Comparison of ENCODE assay signal across 14 cellular contexts in the genomic region with DNA sequence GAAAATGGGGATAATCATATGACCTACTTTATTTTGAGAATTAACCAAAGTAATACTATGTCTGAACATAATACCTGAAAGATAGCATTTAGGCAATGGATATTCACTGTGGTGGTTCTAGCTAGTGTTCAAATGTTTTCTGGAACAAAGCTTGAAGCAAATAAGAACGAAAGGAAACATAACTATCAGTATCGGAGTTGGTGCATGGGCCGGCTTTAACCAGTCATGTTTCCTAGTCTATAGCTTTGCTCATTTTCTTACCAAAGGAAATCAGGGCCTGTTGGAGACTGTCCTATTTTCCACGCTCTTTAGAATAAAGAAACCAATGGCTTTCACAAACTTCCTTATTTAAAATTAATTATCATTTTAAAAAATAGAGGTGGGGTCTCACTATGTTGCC. TPM values are rescaled to one million over a fixed set of nuclear protein-coding genes. Genes with fewer than 3 reads are reported as not detected.
DNase-seq lines count a peak whose midpoint lies in the region; ATAC-seq and TF ChIP-seq lines count a peak whose summit lies in the region.
"Had no signal": no experiment of that assay in that cellular context is flagged by ENCODE, and none has a peak within 500 bp of the region (broad histone marks: within the 10 kb centered on the region; RNA-seq: fewer than 3 reads in every experiment).

No MANE protein-coding gene starts in this region.

- intact Hi-C loops in psoas muscle (cut with DNase I), result no loop called here

- H3K9me3 Mint-ChIP-seq in activated CD4-positive, alpha-beta T cell treated with anti-CD3 and anti-CD28 coated beads, Interleukin-2, amount 10 ng/mL, durations not matched to agents 7 days and 5 days, result no peaks in the 10 kb centered on the region
- H3K9me3 Mint-ChIP-seq in IgD-negative memory B cell, result peaks cover 0 to under 1% (median 0%) of the 10 kb centered on the region in 3 donors
- no peaks in the 10 kb centered on the region for H3K9me3 Mint-ChIP-seq in activated naive CD4-positive, alpha-beta T cell treated with anti-CD3 and anti-CD28 coated beads, Interleukin-2, amount 50 U/mL, for 72 hours
- H3K9me3 Mint-ChIP-seq: HFFc6, nephron progenitor cell had no signal

- ATAC-seq in activated naive CD4-positive, alpha-beta T cell treated with anti-CD3 and anti-CD28 coated beads, Interleukin-2, amount 50 U/mL, for 72 hours, result no peak
- ATAC-seq in psoas muscle, result no peak
- ATAC-seq in GM18870 (IDR thresholded peaks at IDR 0.05; ENCODE audit: unreplicated experiment), result no peak
- no peak for ATAC-seq in HG02852 (IDR thresholded peaks at IDR 0.05; ENCODE audit: unreplicated experiment)

- H3K27ac Mint-ChIP-seq in activated CD4-positive, alpha-beta T cell treated with anti-CD3 and anti-CD28 coated beads, Interleukin-2, amount 10 ng/mL, durations not matched to agents 7 days and 5 days, result peak overlapping the region; percentile 89
- peak overlapping the region; percentile 95 to 99 (median 99) for H3K27ac Mint-ChIP-seq in IgD-negative memory B cell
- H3K27ac Mint-ChIP-seq in activated naive CD4-positive, alpha-beta T cell treated with anti-CD3 and anti-CD28 coated beads, Interleukin-2, amount 50 U/mL, for 72 hours, result peak overlapping the region; percentile 98 to 99
- H3K27ac Mint-ChIP-seq: HFFc6, nephron progenitor cell had no signal

- H3K4me1 ChIP-seq in psoas muscle, result no peaks in the 10 kb centered on the region

- POLR2A ChIA-PET in activated CD4-positive, alpha-beta T cell treated with anti-CD3 and anti-CD28 coated beads, Interleukin-2, amount 10 ng/mL, durations not matched to agents 7 days and 5 days (lab: Charles Lee), result interaction anchor here (0.6 kb wide), 2 partner anchors 30 to 337 kb away, joined by 3 read pairs; no protein-coding TSS in a partner anchor

- CTCF ChIA-PET in activated CD4-positive, alpha-beta T cell treated with anti-CD3 and anti-CD28 coated beads, Interleukin-2, amount 10 ng/mL, durations not matched to agents 7 days and 5 days (lab: Charles Lee), result interaction anchor here (1.3 to 2.2 kb wide), 3 partner anchors 9 to 33 kb away, joined by 3 to 18 read pairs (median 6); a partner anchor contains a TSS

- H3K4me3 Mint-ChIP-seq in activated CD4-positive, alpha-beta T cell treated with anti-CD3 and anti-CD28 coated beads, Interleukin-2, amount 10 ng/mL, durations not matched to agents 7 days and 5 days, result peak overlapping the region; percentile 73
- peak overlapping the region; percentile 71 to 90 (median 90) for H3K4me3 Mint-ChIP-seq in IgD-negative memory B cell
- H3K4me3 Mint-ChIP-seq: HFFc6, nephron progenitor cell had no signal

- no peaks in the 10 kb centered on the region for H3K36me3 ChIP-seq in psoas muscle (ENCODE audit: insufficient read depth in 1 of 2, low read depth in 1 of 2)
- H3K36me3 ChIP-seq: sigmoid colon, SJSA1, suprapubic skin had no signal

- no peaks in the 10 kb centered on the region for H3K27me3 ChIP-seq in psoas muscle (ENCODE audit: insufficient read depth in 3 of 3, low read length in 2 of 3)
- H3K27me3 ChIP-seq: sigmoid colon, suprapubic skin had no signal

- H3K27ac ChIP-seq in psoas muscle (peak overlapping the region; percentile 27), substantia nigra (ENCODE audit: low read depth, low read length, poor library complexity, severe bottlenecking) (no peak overlapping the region)
- H3K27ac ChIP-seq: SJSA1, suprapubic skin had no signal

- no peak for TF ChIP-seq CTCF in psoas muscle (IDR thresholded peaks at IDR 0.05)

- H3K27me3 Mint-ChIP-seq in activated CD4-positive, alpha-beta T cell treated with anti-CD3 and anti-CD28 coated beads, Interleukin-2, amount 10 ng/mL, durations not matched to agents 7 days and 5 days, result no peaks in the 10 kb centered on the region
- H3K27me3 Mint-ChIP-seq in IgD-negative memory B cell, result peaks cover 6% of the 10 kb centered on the region

- peaks cover 88% of the 10 kb centered on the region for H3K4me1 Mint-ChIP-seq in activated CD4-positive, alpha-beta T cell treated with anti-CD3 and anti-CD28 coated beads, Interleukin-2, amount 10 ng/mL, durations not matched to agents 7 days and 5 days
- H3K4me1 Mint-ChIP-seq in IgD-negative memory B cell, result peaks cover 68 to 82% (median 77%) of the 10 kb centered on the region in 3 donors

- H3K4me3 ChIP-seq in psoas muscle, result no peak overlapping the region
- H3K4me3 ChIP-seq: sigmoid colon, SJSA1, suprapubic skin had no signal

- DNase-seq in activated CD4-positive, alpha-beta T cell treated with anti-CD3 and anti-CD28 coated beads, Interleukin-2, amount 10 ng/mL, durations not matched to agents 7 days and 5 days, result no peak
- DNase-seq in activated CD4-positive, alpha-beta T cell treated with anti-CD3 and anti-CD28 coated beads for 48 hours, result no peak
- peak in 1 of 2 donors; percentile 7 for DNase-seq in activated naive CD4-positive, alpha-beta T cell treated with anti-CD3 and anti-CD28 coated beads, Interleukin-2, amount 50 U/mL, for 72 hours (ENCODE audit: low spot score in 2 of 2)
- DNase-seq in psoas muscle (no peak), substantia nigra (lab: John Stamatoyannopoulos, UW) (no peak)
- DNase-seq: HFFc6, NCI-H2171 had no signal

- 69 to 92% (median 81%) methylated on average over 4 of the region's 4 CpGs for WGBS in psoas muscle, 3 donors

- peaks cover 72% of the 10 kb centered on the region for H3K36me3 Mint-ChIP-seq in activated CD4-positive, alpha-beta T cell treated with anti-CD3 and anti-CD28 coated beads, Interleukin-2, amount 10 ng/mL, durations not matched to agents 7 days and 5 days (ENCODE audit: low read depth)
- H3K36me3 Mint-ChIP-seq in IgD-negative memory B cell, result peaks cover 6% of the 10 kb centered on the region
- peaks cover 74 to 82% of the 10 kb centered on the region in 2 donors for H3K36me3 Mint-ChIP-seq in activated naive CD4-positive, alpha-beta T cell treated with anti-CD3 and anti-CD28 coated beads, Interleukin-2, amount 50 U/mL, for 72 hours

- no peaks in the 10 kb centered on the region for H3K9me3 ChIP-seq in psoas muscle
- H3K9me3 ChIP-seq: sigmoid colon, SJSA1, suprapubic skin had no signal

RNA-seq across cellular contexts. Expression of a gene that starts 8.9 kb away (rescaled TPM):
- 100 to 1,000 TPM; 124 to 142 TPM for total RNA-seq in activated CD4-positive, alpha-beta T cell treated with anti-CD3 and anti-CD28 coated beads, Interleukin-2, amount 10 ng/mL, durations not matched to agents 7 days and 5 days
- polyA plus RNA-seq in IgD-negative memory B cell (27.2 TPM), psoas muscle (under 1 TPM; 0.08 to 0.20 (median 0.12) TPM)
- 100 to 1,000 TPM; 531 to 706 TPM for total RNA-seq in activated naive CD4-positive, alpha-beta T cell treated with anti-CD3 and anti-CD28 coated beads, Interleukin-2, amount 50 U/mL, for 72 hours
- 1 to 10 TPM in 1 of 4 donors, under 1 TPM in 3; 0.13 to 1.8 (median 0.73) TPM for total RNA-seq in psoas muscle
- total RNA-seq: HFFc6, SJSA1 had no signal

RNA-seq across cellular contexts. Expression of a gene that starts 35.5 kb away (rescaled TPM):
- 100 to 1,000 TPM; 164 to 177 TPM for total RNA-seq in activated CD4-positive, alpha-beta T cell treated with anti-CD3 and anti-CD28 coated beads, Interleukin-2, amount 10 ng/mL, durations not matched to agents 7 days and 5 days
- 118 TPM for polyA plus RNA-seq in IgD-negative memory B cell
- total RNA-seq in activated naive CD4-positive, alpha-beta T cell treated with anti-CD3 and anti-CD28 coated beads, Interleukin-2, amount 50 U/mL, for 72 hours, result 100 to 1,000 TPM; 141 to 227 TPM
- total RNA-seq in psoas muscle, result 100 to 1,000 TPM in 1 of 4 donors, 10 to 100 TPM in 3; 74.4 to 104 (median 86.5) TPM
- polyA plus RNA-seq in psoas muscle, result 100 to 1,000 TPM in 2 of 3 donors, 10 to 100 TPM in 1; 76.0 to 157 (median 110) TPM

Comparison
In these comparisons a context has a peak if more than half of its experiments do, and no peak if none do; other contexts are left out.
1. RNA of a gene that starts 8.9 kb away (total RNA-seq): 531 to 706 TPM in activated naive CD4-positive, alpha-beta T cell treated with anti-CD3 and anti-CD28 coated beads, Interleukin-2, amount 50 U/mL, for 72 hours and 124 to 142 TPM in activated CD4-positive, alpha-beta T cell treated with anti-CD3 and anti-CD28 coated beads, Interleukin-2, amount 10 ng/mL, durations not matched to agents 7 days and 5 days; 0.13 to 1.8 TPM in psoas muscle; every median in the first group is over 10 times any median in the second.
2. Peak in every context shown above with its lines, with median percentiles within 50 percentile points of each other: H3K27ac Mint-ChIP-seq.